In genomic region chr17:42578282-42578869, GRCh38 we compare ENCODE assay signal across 8 cellular contexts. TPM values are rescaled to one million over a fixed set of nuclear protein-coding genes. Genes with fewer than 3 reads are reported as not detected.
A peak's percentile ranks its signal among the peaks of the same experiment; 100 is the strongest.
DNase-seq lines count a peak whose midpoint lies in the region; ATAC-seq and TF ChIP-seq lines count a peak whose summit lies in the region.

No MANE protein-coding gene starts in this region.

- DNase-seq in GM03348 (ENCODE audit: low spot score) (peak; percentile 85), NCI-H1417 (lab: John Stamatoyannopoulos, UW) (peak; percentile 71 to 87 (median 72)), amygdala (lab: John Stamatoyannopoulos, UW) (peak in 41 of 56 donors; percentile 9 to 81 (median 37)), left ventricle myocardium inferior (peak; percentile 69), posterior cingulate gyrus (peak in 9 of 10 donors; percentile 46 to 92 (median 70)), mesenteric fat pad (ENCODE audit: low spot score) (no peak)

- peak overlapping the region; percentile 63 for H3K4me2 ChIP-seq in SU-DHL-6 (ENCODE audit: low read depth, low read length, poor library complexity, severe bottlenecking)

- TF ChIP-seq CTCF in SU-DHL-6 (IDR thresholded peaks at IDR 0.05; ENCODE audit: insufficient read depth, low read length, poor library complexity, severe bottlenecking) (peak; percentile 93), left ventricle myocardium inferior (IDR thresholded peaks at IDR 0.05; ENCODE audit: borderline replicate concordance) (peak; percentile 76)

- peak; percentile 49 for ATAC-seq in HG02623 (IDR thresholded peaks at IDR 0.05; ENCODE audit: unreplicated experiment)

- H3K9ac ChIP-seq in SU-DHL-6 (ENCODE audit: low read length) = peak overlapping the region; percentile 76

- no peaks in the 10 kb centered on the region for H3K9me2 ChIP-seq in SU-DHL-6 (replicated peaks; ENCODE audit: insufficient read depth, low read length)

- no peaks in the 10 kb centered on the region for H3K27me3 ChIP-seq in SU-DHL-6 (ENCODE audit: low read length)
- H3K27me3 ChIP-seq in left ventricle myocardium inferior (ENCODE audit: low read depth) = no peaks in the 10 kb centered on the region

- H2AFZ ChIP-seq in SU-DHL-6 (ENCODE audit: low read depth, low read length, severe bottlenecking) = no peak overlapping the region

- peaks cover 30% of the 10 kb centered on the region for H3K4me1 ChIP-seq in left ventricle myocardium inferior

- peaks cover 7% of the 10 kb centered on the region; the same call in 1 of the 2 replicates for H3K79me2 ChIP-seq in SU-DHL-6 (ENCODE audit: insufficient read depth, low read length)

- intact Hi-C loops in left ventricle myocardium inferior (cut with micrococcal nuclease) = no loop called here
- intact Hi-C loops in posterior cingulate gyrus (cut with DNase I) = no loop called here

- peaks cover 38% of the 10 kb centered on the region for H3F3A ChIP-seq in SU-DHL-6 (ENCODE audit: insufficient read depth)

- H3K36me3 ChIP-seq in SU-DHL-6 (ENCODE audit: low read length) (peaks cover 7% of the 10 kb centered on the region; the same call in 1 of the 2 replicates), left ventricle myocardium inferior (peaks cover 55% of the 10 kb centered on the region)

- H3K4me3 ChIP-seq in SU-DHL-6 (ENCODE audit: insufficient read depth, low read length, poor library complexity, severe bottlenecking) (peak overlapping the region; percentile 71), left ventricle myocardium inferior (peak overlapping the region; percentile 76)

- no peaks in the 10 kb centered on the region for H3K9me3 ChIP-seq in SU-DHL-6 (ENCODE audit: insufficient read depth, low read length)
- no peaks in the 10 kb centered on the region for H3K9me3 ChIP-seq in left ventricle myocardium inferior (replicated peaks)

- H3K27ac ChIP-seq in SU-DHL-6 (ENCODE audit: low read depth, low read length) = peak overlapping the region; percentile 92
- H3K27ac ChIP-seq in left ventricle myocardium inferior (replicated peaks) = peak overlapping the region; percentile 95

- H4K20me1 ChIP-seq in SU-DHL-6 (ENCODE audit: low read depth, low read length) = no peaks in the 10 kb centered on the region

RNA-seq across cellular contexts. Expression of gene PSMC3IP, which starts 0.8 kb away (rescaled TPM):
- total RNA-seq in left ventricle myocardium inferior (2.5 TPM), mesenteric fat pad (2.2 TPM)

RNA-seq across cellular contexts. Expression of gene MLX, which starts 11.5 kb away (rescaled TPM):
- total RNA-seq in left ventricle myocardium inferior (79.7 TPM), mesenteric fat pad (50.6 TPM)

RNA-seq across cellular contexts. Expression of gene COASY, which starts 16.4 kb away (rescaled TPM):
- total RNA-seq in left ventricle myocardium inferior = 48.8 TPM
- 57.3 TPM for total RNA-seq in mesenteric fat pad

RNA-seq across cellular contexts. Expression of gene HSD17B1, which starts 25.7 kb away (rescaled TPM):
- 0.99 TPM for total RNA-seq in left ventricle myocardium inferior
- 3.2 TPM for total RNA-seq in mesenteric fat pad

RNA-seq across cellular contexts. Expression of gene RETREG3, which starts 30.8 kb away (rescaled TPM):
- total RNA-seq in left ventricle myocardium inferior (17.6 TPM), mesenteric fat pad (63.9 TPM)
